In genomic region chr1:39160703-39161102, GRCh38 we compare ENCODE assay signal across 14 cellular contexts. TPM values are rescaled to one million over a fixed set of nuclear protein-coding genes. Genes with fewer than 3 reads are reported as not detected.
DNase-seq lines count a peak whose midpoint lies in the region; ATAC-seq, FAIRE-seq and TF ChIP-seq lines count a peak whose summit lies in the region.
"Had no signal": no experiment of that assay in that cellular context is flagged by ENCODE, and none has a peak within 500 bp of the region (broad histone marks: within the 10 kb centered on the region; RNA-seq: fewer than 3 reads in every experiment).

No MANE protein-coding gene starts in this region.

- no peaks in the 10 kb centered on the region for H3K36me3 ChIP-seq in GM23248 (ENCODE audit: low read depth)
- peaks cover 2% of the 10 kb centered on the region for H3K36me3 ChIP-seq in astrocyte (ENCODE audit: insufficient read depth, low read length)
- H3K36me3 ChIP-seq in iPS-20b (ENCODE audit: insufficient read depth, low read depth, low read length), result no peaks in the 10 kb centered on the region
- no peaks in the 10 kb centered on the region for H3K36me3 ChIP-seq in smooth muscle cell (ENCODE audit: low read depth)

- H3F3A ChIP-seq in GM23248 (ENCODE audit: insufficient read depth) (peaks cover 20% of the 10 kb centered on the region), smooth muscle cell (ENCODE audit: low read depth) (peaks cover 16% of the 10 kb centered on the region)

- ATAC-seq in stimulated activated naive B cell treated with anti-CD40 and anti-IgM and Interleukin-4, amounts not matched to agents 10 μg/mL and 1 μg/mL and 100 μg/mL, for 72 hours (replicated peaks), result no peak
- ATAC-seq: sciatic nerve had no signal

- H3K27me3 ChIP-seq in GM23248 (replicated peaks; ENCODE audit: insufficient read depth) (no peaks in the 10 kb centered on the region), astrocyte (ENCODE audit: insufficient read depth, low read length) (no peaks in the 10 kb centered on the region), iPS-20b (ENCODE audit: insufficient read depth, low read length) (no peaks in the 10 kb centered on the region), smooth muscle cell (ENCODE audit: low read depth) (no peaks in the 10 kb centered on the region)

- peaks cover 5% of the 10 kb centered on the region; the same call in 1 of the 2 replicates for H4K20me1 ChIP-seq in GM23248 (ENCODE audit: insufficient read depth)
- peaks cover 80% of the 10 kb centered on the region for H4K20me1 ChIP-seq in astrocyte (ENCODE audit: insufficient read depth, low read length)
- peaks cover 92% of the 10 kb centered on the region for H4K20me1 ChIP-seq in smooth muscle cell (ENCODE audit: low read depth)

- H3K9me3 ChIP-seq in GM23248 (ENCODE audit: low read depth) (no peaks in the 10 kb centered on the region), astrocyte (ENCODE audit: insufficient read depth, low read depth, low read length) (no peaks in the 10 kb centered on the region), iPS-20b (ENCODE audit: insufficient read depth, low read depth, low read length) (no peaks in the 10 kb centered on the region), smooth muscle cell (replicated peaks; ENCODE audit: low read depth) (no peaks in the 10 kb centered on the region)

- DNase-seq in GM23248 (peak; percentile 37), astrocyte (ENCODE audit: low read depth) (no peak), smooth muscle cell (lab: John Stamatoyannopoulos, UW; ENCODE audit: unreplicated experiment) (no peak), NCI-H345 (lab: John Stamatoyannopoulos, UW) (no peak), NCI-H1092 treated with DMSO at 0.1 percent for 48 hours (lab: John Stamatoyannopoulos, UW) (no peak)
- no peak for DNase-seq in stimulated activated naive B cell treated with anti-CD40 and anti-IgM and Interleukin-4, amounts not matched to agents 10 μg/mL and 1 μg/mL and 100 μg/mL, for 72 hours
- DNase-seq: activated B cell treated with CpG ODN at 0.5 μM for 24 hours; activated CD8-positive, alpha-beta memory T cell treated with anti-CD3 and anti-CD28 coated beads, Interleukin-2, amount 50 U/mL, for 4 hours; activated naive CD8-positive, alpha-beta T cell treated with anti-CD3 and anti-CD28 coated beads for 36 hours; Karpas-422; NCI-H2081 had no signal

- peaks cover 68% of the 10 kb centered on the region for H3K4me1 Mint-ChIP-seq in astrocyte (ENCODE audit: low read depth, unreplicated experiment)
- peaks cover 15 to 27% of the 10 kb centered on the region in 2 donors for H3K4me1 Mint-ChIP-seq in stimulated activated naive B cell treated with anti-CD40 and anti-IgM and Interleukin-4, amounts not matched to agents 10 μg/mL and 1 μg/mL and 100 μg/mL, for 72 hours

- no peak overlapping the region for H3K27ac Mint-ChIP-seq in astrocyte (ENCODE audit: unreplicated experiment)
- no peak overlapping the region for H3K27ac Mint-ChIP-seq in stimulated activated naive B cell treated with anti-CD40 and anti-IgM and Interleukin-4, amounts not matched to agents 10 μg/mL and 1 μg/mL and 100 μg/mL, for 72 hours
- H3K27ac Mint-ChIP-seq: activated B cell treated with CpG ODN at 0.5 μM for 24 hours had no signal

- H3K9ac ChIP-seq in GM23248 (no peak overlapping the region), astrocyte (ENCODE audit: low read length) (no peak overlapping the region), iPS-20b (ENCODE audit: low read depth, low read length) (no peak overlapping the region; the same call in 1 of the 2 replicates), smooth muscle cell (ENCODE audit: low read depth) (no peak overlapping the region)

- H3K4me3 ChIP-seq in GM23248 (no peak overlapping the region), astrocyte (ENCODE audit: insufficient read depth, low read depth, low read length) (no peak overlapping the region), iPS-20b (ENCODE audit: low read length) (peak overlapping the region; percentile 63; the same call in 1 of the 2 replicates), smooth muscle cell (no peak overlapping the region)
- H3K4me3 ChIP-seq: SK-N-MC had no signal

- H3K9me2 ChIP-seq in GM23248 (ENCODE audit: insufficient read depth), result no peaks in the 10 kb centered on the region

- H3K27me3 Mint-ChIP-seq in astrocyte (ENCODE audit: low read depth, unreplicated experiment), result no peaks in the 10 kb centered on the region
- H3K27me3 Mint-ChIP-seq in stimulated activated naive B cell treated with anti-CD40 and anti-IgM and Interleukin-4, amounts not matched to agents 10 μg/mL and 1 μg/mL and 100 μg/mL, for 72 hours, result no peaks in the 10 kb centered on the region
- H3K27me3 Mint-ChIP-seq: activated B cell treated with CpG ODN at 0.5 μM for 24 hours had no signal

- H3K4me2 ChIP-seq in GM23248 (ENCODE audit: unreplicated experiment) (no peak overlapping the region), astrocyte (ENCODE audit: low read length) (peak overlapping the region; percentile 14), smooth muscle cell (no peak overlapping the region)

- TF ChIP-seq CTCF in astrocyte (IDR thresholded peaks at IDR 0.05; ENCODE audit: insufficient read depth, low read depth, low read length) (no peak), smooth muscle cell (IDR thresholded peaks at IDR 0.05; ENCODE audit: borderline replicate concordance, insufficient read depth, poor library complexity, severe bottlenecking) (no peak)

- no peaks in the 10 kb centered on the region for H3K9me3 Mint-ChIP-seq in astrocyte (ENCODE audit: unreplicated experiment)
- no peaks in the 10 kb centered on the region for H3K9me3 Mint-ChIP-seq in stimulated activated naive B cell treated with anti-CD40 and anti-IgM and Interleukin-4, amounts not matched to agents 10 μg/mL and 1 μg/mL and 100 μg/mL, for 72 hours
- H3K9me3 Mint-ChIP-seq: activated B cell treated with CpG ODN at 0.5 μM for 24 hours; activated naive CD8-positive, alpha-beta T cell treated with anti-CD3 and anti-CD28 coated beads for 36 hours had no signal

- H3K36me3 Mint-ChIP-seq in astrocyte (ENCODE audit: low read depth, unreplicated experiment), result peaks cover 3% of the 10 kb centered on the region
- peaks cover 2 to 6% of the 10 kb centered on the region in 2 donors for H3K36me3 Mint-ChIP-seq in stimulated activated naive B cell treated with anti-CD40 and anti-IgM and Interleukin-4, amounts not matched to agents 10 μg/mL and 1 μg/mL and 100 μg/mL, for 72 hours
- H3K36me3 Mint-ChIP-seq: activated naive CD8-positive, alpha-beta T cell treated with anti-CD3 and anti-CD28 coated beads for 36 hours had no signal

- peak overlapping the region; percentile 82 for H3K4me3 Mint-ChIP-seq in astrocyte (ENCODE audit: unreplicated experiment)
- no peak overlapping the region for H3K4me3 Mint-ChIP-seq in stimulated activated naive B cell treated with anti-CD40 and anti-IgM and Interleukin-4, amounts not matched to agents 10 μg/mL and 1 μg/mL and 100 μg/mL, for 72 hours
- H3K4me3 Mint-ChIP-seq: activated B cell treated with CpG ODN at 0.5 μM for 24 hours; activated naive CD8-positive, alpha-beta T cell treated with anti-CD3 and anti-CD28 coated beads for 36 hours had no signal

- in situ Hi-C loops in GM23248 (cut with MboI), result no loop called here

- H3K27ac ChIP-seq in GM23248, result no peak overlapping the region
- H3K27ac ChIP-seq in astrocyte (ENCODE audit: low read depth, low read length), result no peak overlapping the region
- no peak overlapping the region for H3K27ac ChIP-seq in iPS-20b (ENCODE audit: low read length)
- peak overlapping the region; percentile 86 for H3K27ac ChIP-seq in smooth muscle cell (ENCODE audit: low read depth)
- H3K27ac ChIP-seq: SK-N-MC had no signal

- no peak for FAIRE-seq in astrocyte (lab: Jason Lieb, UNC)

- H2AFZ ChIP-seq in GM23248 (no peak overlapping the region), astrocyte (ENCODE audit: low read depth, low read length) (no peak overlapping the region), smooth muscle cell (ENCODE audit: low read depth) (no peak overlapping the region)

- peaks cover 32% of the 10 kb centered on the region for H3K4me1 ChIP-seq in GM23248 (ENCODE audit: insufficient read depth)
- peaks cover 30% of the 10 kb centered on the region for H3K4me1 ChIP-seq in astrocyte (ENCODE audit: insufficient read depth, low read length)
- peaks cover 63% of the 10 kb centered on the region for H3K4me1 ChIP-seq in iPS-20b (ENCODE audit: insufficient read depth, low read length)
- H3K4me1 ChIP-seq in smooth muscle cell (ENCODE audit: low read depth), result peaks cover 50% of the 10 kb centered on the region

- H3K79me2 ChIP-seq in GM23248 (ENCODE audit: insufficient read depth) (peaks cover 96% of the 10 kb centered on the region), astrocyte (ENCODE audit: insufficient read depth, low read length) (peaks cover 91% of the 10 kb centered on the region), smooth muscle cell (ENCODE audit: low read depth) (peaks cover 99% of the 10 kb centered on the region)

RNA-seq across cellular contexts. Expression of gene MACF1, which starts 43.8 kb away (rescaled TPM):
- 171 and 177 TPM in 2 replicates for total RNA-seq in GM23248 (2014; rRNA removed; shearing (Covaris generic))
- polyA plus RNA-seq in GM23248 (2016; fragmentation: Nextera tagmentation; extraction: Ambion mirVana), result 47.6 and 55.1 TPM in 2 replicates
- total RNA-seq in astrocyte, result 592 and 694 TPM in 2 replicates
- total RNA-seq in smooth muscle cell, result 186 and 195 TPM in 2 replicates
- 36.9 and 71.9 TPM in 2 replicates for polyA plus RNA-seq in smooth muscle cell
